In the genomic region with DNA sequence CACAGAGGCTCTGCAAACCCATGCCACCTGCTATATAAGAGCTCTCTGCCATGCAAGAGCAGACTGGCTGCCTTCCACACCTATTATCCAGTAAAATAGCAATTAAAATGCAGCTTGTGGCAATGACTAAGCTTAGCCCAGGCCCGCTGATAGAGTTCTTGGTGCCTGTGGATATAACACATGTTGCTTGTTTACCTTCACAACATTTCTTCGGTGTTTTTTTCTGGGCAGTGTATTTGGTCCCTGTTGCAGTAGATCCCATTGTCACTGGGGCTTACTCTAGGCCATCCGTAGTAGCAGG, we compare ENCODE assay signal across 16 cellular contexts.
DNase-seq lines count a peak whose midpoint lies in the region; ATAC-seq and TF ChIP-seq lines count a peak whose summit lies in the region.
"Had no signal": no experiment of that assay in that cellular context is flagged by ENCODE, and none has a peak within 500 bp of the region (broad histone marks: within the 10 kb centered on the region; RNA-seq: fewer than 3 reads in every experiment).

No MANE protein-coding gene starts in this region.

- ATAC-seq in activated T-cell treated with anti-CD3 and anti-CD28 coated beads, Interleukin-2, amount 50 U/mL, for 72 hours (replicated peaks in 1 of 2), result no peak
- no peak for ATAC-seq in stimulated activated effector memory CD8-positive, alpha-beta T cell treated with anti-CD3 and anti-CD28 coated beads, Interleukin-12 subunit alpha, Interleukin-12 subunit beta, amount 100 ng/mL, for 72 hours
- no peak for ATAC-seq in GM21723 (IDR thresholded peaks at IDR 0.05; ENCODE audit: unreplicated experiment)
- ATAC-seq in HG03469 (IDR thresholded peaks at IDR 0.05; ENCODE audit: unreplicated experiment), result no peak
- ATAC-seq: HepG2, SK-N-SH treated with all-trans-retinoic acid at 6 μM for 48 hours had no signal

- H3K27me3 ChIP-seq in MM.1S (replicated peaks; ENCODE audit: insufficient read depth, low read length), result no peaks in the 10 kb centered on the region
- H3K27me3 ChIP-seq: upper lobe of left lung had no signal

- peaks cover 11% of the 10 kb centered on the region for H3K27me3 Mint-ChIP-seq in activated T-cell treated with anti-CD3 and anti-CD28 coated beads, Interleukin-2, amount 50 U/mL, for 72 hours (ENCODE audit: low read depth)

- H3K79me2 ChIP-seq in MM.1S (ENCODE audit: low read length), result peaks cover 40% of the 10 kb centered on the region

- peaks cover 15% of the 10 kb centered on the region for H3F3A ChIP-seq in MM.1S (ENCODE audit: insufficient read depth, low read length)

- H3K4me3 ChIP-seq in MM.1S (ENCODE audit: low read length), result peak overlapping the region; percentile 59

- H3K9me2 ChIP-seq in MM.1S (replicated peaks; ENCODE audit: insufficient read depth, low read length), result no peaks in the 10 kb centered on the region

- no peaks in the 10 kb centered on the region for H3K9me3 Mint-ChIP-seq in activated T-cell treated with anti-CD3 and anti-CD28 coated beads, Interleukin-2, amount 50 U/mL, for 72 hours
- H3K9me3 Mint-ChIP-seq in stimulated activated effector memory CD8-positive, alpha-beta T cell treated with anti-CD3 and anti-CD28 coated beads, Interleukin-12 subunit alpha, Interleukin-12 subunit beta, amount 100 ng/mL, for 72 hours, result no peaks in the 10 kb centered on the region

- H3K36me3 ChIP-seq in MM.1S (replicated peaks; ENCODE audit: insufficient read depth, low read length), result no peaks in the 10 kb centered on the region
- H3K36me3 ChIP-seq: upper lobe of left lung had no signal

- no peaks in the 10 kb centered on the region for H3K36me3 Mint-ChIP-seq in activated T-cell treated with anti-CD3 and anti-CD28 coated beads, Interleukin-2, amount 50 U/mL, for 72 hours (ENCODE audit: insufficient read depth in 2 of 2)
- H3K36me3 Mint-ChIP-seq in stimulated activated effector memory CD8-positive, alpha-beta T cell treated with anti-CD3 and anti-CD28 coated beads, Interleukin-12 subunit alpha, Interleukin-12 subunit beta, amount 100 ng/mL, for 72 hours, result no peaks in the 10 kb centered on the region

- H3K4me1 Mint-ChIP-seq in activated T-cell treated with anti-CD3 and anti-CD28 coated beads, Interleukin-2, amount 50 U/mL, for 72 hours (ENCODE audit: low read depth), result peaks cover 21% of the 10 kb centered on the region
- H3K4me1 Mint-ChIP-seq in stimulated activated effector memory CD8-positive, alpha-beta T cell treated with anti-CD3 and anti-CD28 coated beads, Interleukin-12 subunit alpha, Interleukin-12 subunit beta, amount 100 ng/mL, for 72 hours, result peaks cover 22% of the 10 kb centered on the region

- no peaks in the 10 kb centered on the region for H3K9me3 ChIP-seq in MM.1S (replicated peaks; ENCODE audit: insufficient read depth, low read length)
- H3K9me3 ChIP-seq: upper lobe of left lung had no signal

- H4K20me1 ChIP-seq in MM.1S (ENCODE audit: insufficient read depth, low read length), result no peaks in the 10 kb centered on the region

- H3K27ac ChIP-seq in MM.1S (ENCODE audit: low read length), result peak overlapping the region; percentile 79
- H3K27ac ChIP-seq: C4-2B had no signal

- peak overlapping the region; percentile 96 for H3K4me2 ChIP-seq in MM.1S (ENCODE audit: low read depth, low read length)

- peak overlapping the region; percentile 38 to 70 for H3K4me3 Mint-ChIP-seq in activated T-cell treated with anti-CD3 and anti-CD28 coated beads, Interleukin-2, amount 50 U/mL, for 72 hours
- peak overlapping the region; percentile 67 for H3K4me3 Mint-ChIP-seq in stimulated activated effector memory CD8-positive, alpha-beta T cell treated with anti-CD3 and anti-CD28 coated beads, Interleukin-12 subunit alpha, Interleukin-12 subunit beta, amount 100 ng/mL, for 72 hours

- H2AFZ ChIP-seq in MM.1S (ENCODE audit: low read length), result peak overlapping the region; percentile 51

- no peak for DNase-seq in activated T-cell treated with anti-CD3 and anti-CD28 coated beads, Interleukin-2, amount 50 U/mL, for 72 hours
- DNase-seq in activated T-cell treated with anti-CD3 and anti-CD28 coated beads, Interleukin-2, amount 50 U/mL, for 48 hours, result no peak
- DNase-seq in MM.1S (no peak), astrocyte of the hippocampus (ENCODE audit: low read depth, low spot score) (peak; percentile 69)
- DNase-seq in stimulated activated effector memory CD8-positive, alpha-beta T cell treated with anti-CD3 and anti-CD28 coated beads, Interleukin-12 subunit alpha, Interleukin-12 subunit beta, amount 100 ng/mL, for 72 hours (ENCODE audit: low spot score in 2 of 2), result no peak
- no peak for DNase-seq in activated CD4-positive, CD25-positive, alpha-beta regulatory T cell treated with anti-CD3 and anti-CD28 coated beads, Interleukin-2, amount 50 U/mL, for 72 hours
- DNase-seq: dermis blood vessel endothelial cell; NCI-H1417 treated with DMSO at 0.1 percent for 48 hours; retina; stimulated activated CD4-positive, alpha-beta T cell treated with anti-CD3 and anti-CD28 coated beads, Interleukin-2, amount 100 ng/mL, for 48 hours had no signal

- H3K4me1 ChIP-seq in MM.1S (ENCODE audit: low read length), result peaks cover 29% of the 10 kb centered on the region

- peak overlapping the region; percentile 43; the same call in 1 of the 2 replicates for H3K9ac ChIP-seq in MM.1S (ENCODE audit: low read length)

- H3K27ac Mint-ChIP-seq in activated T-cell treated with anti-CD3 and anti-CD28 coated beads, Interleukin-2, amount 50 U/mL, for 72 hours, result peak overlapping the region; percentile 7
- H3K27ac Mint-ChIP-seq in stimulated activated effector memory CD8-positive, alpha-beta T cell treated with anti-CD3 and anti-CD28 coated beads, Interleukin-12 subunit alpha, Interleukin-12 subunit beta, amount 100 ng/mL, for 72 hours, result peak overlapping the region; percentile 83

- no peak for TF ChIP-seq CTCF in MM.1S (IDR thresholded peaks at IDR 0.05; ENCODE audit: low read length)
